17 cellular contexts compared by ENCODE assay signal in genomic region chr5:134380367-134380766, GRCh38. TPM values are rescaled to one million over a fixed set of nuclear protein-coding genes. Genes with fewer than 3 reads are reported as not detected.
DNase-seq lines count a peak whose midpoint lies in the region; ATAC-seq and TF ChIP-seq lines count a peak whose summit lies in the region.
"Had no signal": no experiment of that assay in that cellular context is flagged by ENCODE, and none has a peak within 500 bp of the region (broad histone marks: within the 10 kb centered on the region; RNA-seq: fewer than 3 reads in every experiment).

No MANE protein-coding gene starts in this region.

- no peaks in the 10 kb centered on the region for H3K36me3 ChIP-seq in mucosa of descending colon (ENCODE audit: low read depth)

- peaks cover 27% of the 10 kb centered on the region for H3K4me1 Mint-ChIP-seq in activated CD4-positive, alpha-beta T cell treated with anti-CD3 and anti-CD28 coated beads, Interleukin-2, amount 10 ng/mL, durations not matched to agents 24 days and 14 days
- H3K4me1 Mint-ChIP-seq in natural killer cell (peaks cover 27 to 31% of the 10 kb centered on the region in 2 donors), mesothelial cell of epicardium (no peaks in the 10 kb centered on the region)
- peaks cover 17 to 26% of the 10 kb centered on the region in 2 donors for H3K4me1 Mint-ChIP-seq in natural killer cell treated with Interleukin-12 subunit alpha and Interleukin-12 subunit beta and Interleukin-15 and Interleukin-18, amount 100 ng/mL, for 72 hours (ENCODE audit: low read depth in 2 of 2)
- H3K4me1 Mint-ChIP-seq: GM23338 had no signal

- no peaks in the 10 kb centered on the region for H3K9me3 ChIP-seq in mucosa of descending colon

- no peaks in the 10 kb centered on the region for H3K27me3 Mint-ChIP-seq in activated CD4-positive, alpha-beta T cell treated with anti-CD3 and anti-CD28 coated beads, Interleukin-2, amount 10 ng/mL, durations not matched to agents 24 days and 14 days
- H3K27me3 Mint-ChIP-seq in natural killer cell (ENCODE audit: low read depth in 2 of 2) (no peaks in the 10 kb centered on the region), mesothelial cell of epicardium (ENCODE audit: low read depth) (no peaks in the 10 kb centered on the region)
- no peaks in the 10 kb centered on the region for H3K27me3 Mint-ChIP-seq in natural killer cell treated with Interleukin-12 subunit alpha and Interleukin-12 subunit beta and Interleukin-15 and Interleukin-18, amount 100 ng/mL, for 72 hours

- peaks cover 62% of the 10 kb centered on the region for H3K36me3 Mint-ChIP-seq in activated CD4-positive, alpha-beta T cell treated with anti-CD3 and anti-CD28 coated beads, Interleukin-2, amount 10 ng/mL, durations not matched to agents 24 days and 14 days (ENCODE audit: low read depth)
- peaks cover 6% of the 10 kb centered on the region for H3K36me3 Mint-ChIP-seq in natural killer cell
- H3K36me3 Mint-ChIP-seq in natural killer cell treated with Interleukin-12 subunit alpha and Interleukin-12 subunit beta and Interleukin-15 and Interleukin-18, amount 100 ng/mL, for 72 hours = peaks cover 15% of the 10 kb centered on the region
- H3K36me3 Mint-ChIP-seq in mesothelial cell of epicardium = peaks cover 36% of the 10 kb centered on the region

- H3K9me3 Mint-ChIP-seq in activated CD4-positive, alpha-beta T cell treated with anti-CD3 and anti-CD28 coated beads, Interleukin-2, amount 10 ng/mL, durations not matched to agents 24 days and 14 days = no peaks in the 10 kb centered on the region
- H3K9me3 Mint-ChIP-seq in natural killer cell (no peaks in the 10 kb centered on the region), mesothelial cell of epicardium (no peaks in the 10 kb centered on the region)
- H3K9me3 Mint-ChIP-seq in natural killer cell treated with Interleukin-12 subunit alpha and Interleukin-12 subunit beta and Interleukin-15 and Interleukin-18, amount 100 ng/mL, for 72 hours = no peaks in the 10 kb centered on the region
- H3K9me3 Mint-ChIP-seq: GM23338 had no signal

- H3K4me3 ChIP-seq in mucosa of descending colon = no peak overlapping the region
- H3K4me3 ChIP-seq: GM23338 had no signal

- ATAC-seq in natural killer cell (no peak), mucosa of descending colon (no peak), GM18498 (IDR thresholded peaks at IDR 0.05; ENCODE audit: unreplicated experiment) (no peak), HG03095 (IDR thresholded peaks at IDR 0.05; ENCODE audit: unreplicated experiment) (no peak)
- ATAC-seq in natural killer cell treated with Interleukin-12 subunit alpha and Interleukin-12 subunit beta and Interleukin-15 and Interleukin-18, amount 100 ng/mL, for 72 hours = no peak
- ATAC-seq: GM23338, PC-3 had no signal

- H3K4me1 ChIP-seq in mucosa of descending colon (ENCODE audit: low read depth) = no peaks in the 10 kb centered on the region

- intact Hi-C loops in activated CD4-positive, alpha-beta T cell treated with anti-CD3 and anti-CD28 coated beads, Interleukin-2, amount 10 ng/mL, durations not matched to agents 24 days and 14 days (cut with micrococcal nuclease) = no loop called here
- intact Hi-C loops in natural killer cell (cut with micrococcal nuclease) = loop anchor here (2.0 kb wide), 1 partner anchor 78 kb away; no protein-coding TSS in a partner anchor
- intact Hi-C loops in mucosa of descending colon (cut with DNase I, micrococcal nuclease) = no loop called here

- H3K27ac Mint-ChIP-seq in activated CD4-positive, alpha-beta T cell treated with anti-CD3 and anti-CD28 coated beads, Interleukin-2, amount 10 ng/mL, durations not matched to agents 24 days and 14 days = peak overlapping the region; percentile 15
- H3K27ac Mint-ChIP-seq in natural killer cell (peak overlapping the region; percentile 34 to 57), mesothelial cell of epicardium (peak overlapping the region; percentile 43)
- H3K27ac Mint-ChIP-seq in natural killer cell treated with Interleukin-12 subunit alpha and Interleukin-12 subunit beta and Interleukin-15 and Interleukin-18, amount 100 ng/mL, for 72 hours = no peak overlapping the region
- H3K27ac Mint-ChIP-seq: GM23338 had no signal

- peak overlapping the region; percentile 26 for H3K4me3 Mint-ChIP-seq in activated CD4-positive, alpha-beta T cell treated with anti-CD3 and anti-CD28 coated beads, Interleukin-2, amount 10 ng/mL, durations not matched to agents 24 days and 14 days
- no peak overlapping the region for H3K4me3 Mint-ChIP-seq in natural killer cell
- no peak overlapping the region for H3K4me3 Mint-ChIP-seq in natural killer cell treated with Interleukin-12 subunit alpha and Interleukin-12 subunit beta and Interleukin-15 and Interleukin-18, amount 100 ng/mL, for 72 hours
- no peak overlapping the region for H3K4me3 Mint-ChIP-seq in mesothelial cell of epicardium
- H3K4me3 Mint-ChIP-seq: GM23338 had no signal

- no peak for TF ChIP-seq CTCF in natural killer cell (IDR thresholded peaks at IDR 0.05)
- no peak for TF ChIP-seq CTCF in mesothelial cell of epicardium (IDR thresholded peaks at IDR 0.05; ENCODE audit: unreplicated experiment)
- no peak for TF ChIP-seq CTCF in mucosa of descending colon (IDR thresholded peaks at IDR 0.05)

- no peak for DNase-seq in activated CD4-positive, alpha-beta T cell treated with anti-CD3 and anti-CD28 coated beads, Interleukin-2, amount 10 ng/mL, durations not matched to agents 24 days and 14 days
- no peak for DNase-seq in activated CD4-positive, alpha-beta T cell treated with anti-CD3 and anti-CD28 coated beads for 48 hours
- no peak for DNase-seq in natural killer cell
- DNase-seq in natural killer cell treated with Interleukin-12 subunit alpha and Interleukin-12 subunit beta and Interleukin-15 and Interleukin-18, amount 100 ng/mL, for 72 hours (ENCODE audit: low spot score) = no peak
- no peak for DNase-seq in mesothelial cell of epicardium (ENCODE audit: low spot score in 2 of 2, unreplicated experiment in 2 of 2)
- DNase-seq in mucosa of descending colon = no peak
- DNase-seq: DMS 273 treated with DMSO at 0.1 percent for 48 hours, KG1, NCI-H1436 treated with DMSO at 0.1 percent for 48 hours, NCI-H2029 treated with DMSO at 0.1 percent for 48 hours, NCI-H2171 treated with DMSO at 0.1 percent for 48 hours, NCI-H510A, NCI-H774, PC-3 had no signal

RNA-seq across cellular contexts. Expression of gene UBE2B, which starts 9.0 kb away (rescaled TPM):
- total RNA-seq in activated CD4-positive, alpha-beta T cell treated with anti-CD3 and anti-CD28 coated beads, Interleukin-2, amount 10 ng/mL, durations not matched to agents 24 days and 14 days = 108 and 109 TPM in 2 replicates
- 100 to 1,000 TPM in 2 of 3 donors, 10 to 100 TPM in 1; 93.5 to 124 (median 116) TPM for total RNA-seq in natural killer cell
- 10 to 100 TPM; 62.6 to 89.5 TPM for total RNA-seq in natural killer cell treated with Interleukin-12 subunit alpha and Interleukin-12 subunit beta and Interleukin-15 and Interleukin-18, amount 100 ng/mL, for 72 hours
- total RNA-seq in mesothelial cell of epicardium = 66.3 to 71.9 TPM (median 69.1 TPM) in 3 replicates
- total RNA-seq in mucosa of descending colon = 10 to 100 TPM; 84.4 to 99.5 (median 89.5) TPM

RNA-seq across cellular contexts. Expression of gene CDKL3, which starts 13.4 kb away (rescaled TPM):
- 0.76 and 1.3 TPM in 2 replicates for total RNA-seq in activated CD4-positive, alpha-beta T cell treated with anti-CD3 and anti-CD28 coated beads, Interleukin-2, amount 10 ng/mL, durations not matched to agents 24 days and 14 days
- total RNA-seq in natural killer cell = 1 to 10 TPM in 1 of 3 donors, under 1 TPM in 1, not detected in 1; 0.63 to 2.2 TPM
- total RNA-seq in natural killer cell treated with Interleukin-12 subunit alpha and Interleukin-12 subunit beta and Interleukin-15 and Interleukin-18, amount 100 ng/mL, for 72 hours = 1 to 10 TPM; 2.9 to 3.3 TPM
- total RNA-seq in mesothelial cell of epicardium = 4.8 to 5.1 TPM (median 5.0 TPM) in 3 replicates
- total RNA-seq in mucosa of descending colon = 1 to 10 TPM in 1 of 3 donors, not detected in 2; 3.2 TPM
- total RNA-seq: PC-3 had no signal

RNA-seq across cellular contexts. Expression of gene CDKN2AIPNL, which starts 31.3 kb away (rescaled TPM):
- 32.0 and 34.3 TPM in 2 replicates for total RNA-seq in activated CD4-positive, alpha-beta T cell treated with anti-CD3 and anti-CD28 coated beads, Interleukin-2, amount 10 ng/mL, durations not matched to agents 24 days and 14 days
- 10 to 100 TPM; 12.3 to 15.5 (median 13.4) TPM for total RNA-seq in natural killer cell
- 10 to 100 TPM; 28.2 to 36.5 TPM for total RNA-seq in natural killer cell treated with Interleukin-12 subunit alpha and Interleukin-12 subunit beta and Interleukin-15 and Interleukin-18, amount 100 ng/mL, for 72 hours
- total RNA-seq in mesothelial cell of epicardium = 22.2 to 24.9 TPM (median 22.6 TPM) in 3 replicates
- total RNA-seq in mucosa of descending colon = 10 to 100 TPM; 16.0 to 24.4 (median 17.1) TPM

Comparison
In these comparisons a context has a peak if more than half of its experiments do, and no peak if none do; other contexts are left out.
1. H3K27ac Mint-ChIP-seq: peak in activated CD4-positive, alpha-beta T cell treated with anti-CD3 and anti-CD28 coated beads, Interleukin-2, amount 10 ng/mL, durations not matched to agents 24 days and 14 days (single experiment), natural killer cell (2 of 2) and mesothelial cell of epicardium (single experiment); none in natural killer cell treated with Interleukin-12 subunit alpha and Interleukin-12 subunit beta and Interleukin-15 and Interleukin-18, amount 100 ng/mL, for 72 hours (0 of 2).